ENCODE assay signal across 1 cellular context in genomic region chr2:68244456-68244855, GRCh38.
TF ChIP-seq lines count a peak whose summit lies in the region.

No MANE protein-coding gene starts in this region.

TF ChIP-seq in HepG2, 621 proteins besides CTCF, POLR2A, EP300 and RAD21:
- TF ChIP-seq RBFOX2 (IDR thresholded peaks at IDR 0.05; ENCODE audit: low read depth, low read length): 0 out of 2 replicates have a peak, but pooled peaks have one; percentile 5
- no peak for TF ChIP-seq ZBTB7B (CRISPR knock-in tag; IDR thresholded peaks at IDR 0.05)
- TF ChIP-seq EED (CRISPR knock-in tag; IDR thresholded peaks at IDR 0.05): no peak
- peak; percentile 4 for TF ChIP-seq HNRNPK (IDR thresholded peaks at IDR 0.05; ENCODE audit: low read depth, low read length, poor library complexity, severe bottlenecking)
- TF ChIP-seq, protein P1, sequence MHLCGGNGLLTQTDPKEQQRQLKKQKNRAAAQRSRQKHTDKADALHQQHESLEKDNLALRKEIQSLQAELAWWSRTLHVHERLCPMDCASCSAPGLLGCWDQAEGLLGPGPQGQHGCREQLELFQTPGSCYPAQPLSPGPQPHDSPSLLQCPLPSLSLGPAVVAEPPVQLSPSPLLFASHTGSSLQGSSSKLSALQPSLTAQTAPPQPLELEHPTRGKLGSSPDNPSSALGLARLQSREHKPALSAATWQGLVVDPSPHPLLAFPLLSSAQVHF (CRISPR knock-in tag; IDR thresholded peaks at IDR 0.05): no peak
- TF ChIP-seq ZNF740 (CRISPR knock-in tag; IDR thresholded peaks at IDR 0.05): no peak
- TF ChIP-seq HOXA7 (CRISPR knock-in tag; IDR thresholded peaks at IDR 0.05): no peak
- no peak for TF ChIP-seq SETDB1 (CRISPR knock-in tag; IDR thresholded peaks at IDR 0.05; ENCODE audit: borderline replicate concordance)
